8 cellular contexts compared by ENCODE assay signal in genomic region chr17:16027708-16028584, GRCh38. TPM values are rescaled to one million over a fixed set of nuclear protein-coding genes. Genes with fewer than 3 reads are reported as not detected.
DNase-seq lines count a peak whose midpoint lies in the region; ATAC-seq and FAIRE-seq lines count a peak whose summit lies in the region.

No MANE protein-coding gene starts in this region.

- H3K27ac ChIP-seq in small intestine (ENCODE audit: low read depth in 1 of 2, low read length in 1 of 2): peak overlapping the region in 1 of 2 donors; percentile 33

- H3K4me1 ChIP-seq in small intestine (ENCODE audit: control insufficient read depth in 2 of 2, insufficient read depth in 1 of 2, low read depth in 1 of 2, low read length in 1 of 2): peaks cover 0 to 2% of the 10 kb centered on the region in 2 donors

- ATAC-seq in GM19351 (IDR thresholded peaks at IDR 0.05; ENCODE audit: unreplicated experiment) (peak; percentile 98), HG02970 (IDR thresholded peaks at IDR 0.05; ENCODE audit: low FRiP score, unreplicated experiment) (no peak)

- WGBS in small intestine, 3 donors: 74 to 79% (median 74%) methylated on average over 5 of the region's 5 CpGs

- DNase-seq in AG08395 (ENCODE audit: low spot score): peak; percentile 90
- DNase-seq in HT-29 (ENCODE audit: low spot score): peak; percentile 9
- peak; percentile 19 to 33 for DNase-seq in activated CD8-positive, alpha-beta memory T cell treated with anti-CD3 and anti-CD28 coated beads for 4 hours (ENCODE audit: low read depth in 2 of 2)
- peak; percentile 87 for DNase-seq in fibroblast of peridontal ligament (ENCODE audit: extremely low read depth)
- DNase-seq in small intestine: peak; percentile 40
- DNase-seq in COLO668 (lab: John Stamatoyannopoulos, UW; ENCODE audit: unreplicated experiment): no peak

- no peaks in the 10 kb centered on the region for H3K27me3 ChIP-seq in small intestine (ENCODE audit: control insufficient read depth in 2 of 2, insufficient read depth in 2 of 2, low read length in 2 of 2)

- no peak for FAIRE-seq in small intestine (lab: Jason Lieb, UNC)

- H3K9me3 ChIP-seq in small intestine (ENCODE audit: control insufficient read depth, low read depth): no peaks in the 10 kb centered on the region

- H3K36me3 ChIP-seq in small intestine (ENCODE audit: control insufficient read depth in 2 of 2, insufficient read depth in 2 of 2, low read length in 2 of 2): peaks cover 19 to 36% of the 10 kb centered on the region in 2 donors

- no peak overlapping the region for H3K4me3 ChIP-seq in small intestine (ENCODE audit: low read depth in 1 of 2, low read length in 2 of 2)

RNA-seq across cellular contexts. Expression of gene TTC19, which starts 28.3 kb away (rescaled TPM):
- 45.8 and 52.5 TPM in 2 replicates for total RNA-seq in HT-29 (2014; rRNA removed; shearing (Covaris generic))
- polyA plus RNA-seq in small intestine: 10 to 100 TPM; 28.9 to 37.4 (median 34.0) TPM

RNA-seq across cellular contexts. Expression of gene ZSWIM7, which starts 28.4 kb away (rescaled TPM):
- 12.2 and 20.3 TPM in 2 replicates for total RNA-seq in HT-29 (2014; rRNA removed; shearing (Covaris generic))
- polyA plus RNA-seq in small intestine: 10 to 100 TPM; 20.0 to 33.8 (median 23.3) TPM
